In the genomic region with DNA sequence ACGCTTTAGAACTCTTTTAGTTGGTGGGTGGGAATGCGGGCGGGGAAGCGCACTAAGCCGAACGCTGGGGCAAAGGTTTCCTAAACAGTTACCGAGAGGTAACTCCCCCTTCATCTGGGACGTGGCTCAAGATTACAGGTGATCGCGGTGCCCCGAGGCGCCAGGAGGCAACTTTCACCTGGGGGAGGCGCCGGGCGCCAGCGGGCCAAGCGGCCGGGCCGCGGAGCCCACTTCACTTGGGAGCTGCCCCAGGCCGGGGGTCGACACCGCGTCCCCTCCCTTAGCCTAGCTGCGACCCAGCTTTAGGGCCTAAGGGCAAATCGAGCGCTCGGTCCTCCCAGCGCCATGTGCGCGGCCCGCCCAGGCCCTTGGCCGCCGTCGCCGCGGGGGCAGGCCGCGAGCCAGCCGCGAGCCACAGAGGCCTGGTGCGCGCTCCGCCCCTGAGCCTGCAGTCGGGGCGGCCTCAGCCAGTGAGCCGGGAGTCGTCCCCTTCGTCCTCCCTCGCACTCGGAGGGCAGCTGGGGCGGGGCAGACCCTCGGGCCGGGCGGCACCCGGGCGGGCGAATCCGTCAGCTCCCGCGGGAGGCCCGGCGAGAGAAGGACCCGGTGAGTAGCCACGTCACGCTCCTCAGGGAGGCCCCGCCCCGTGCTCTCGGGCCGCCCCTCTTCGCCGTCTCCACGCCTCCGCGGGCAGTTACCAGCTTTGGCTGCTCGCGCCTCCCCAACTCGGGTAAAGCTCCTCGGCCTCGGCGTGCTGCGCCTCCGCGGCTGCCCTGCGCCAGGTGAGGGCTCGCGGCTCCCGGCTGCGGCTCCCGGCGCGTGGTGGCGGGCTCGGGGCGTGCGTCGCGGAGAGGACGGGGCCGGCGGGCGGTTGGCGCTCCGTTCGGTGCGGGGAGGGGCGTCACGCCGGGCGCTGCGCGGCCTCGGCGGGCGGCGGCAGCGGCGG, we compare ENCODE assay signal across 1 cellular context.
TF ChIP-seq lines count a peak whose summit lies in the region.

A gene (plus strand): TSS at position 693 of the 946 bp plus-strand sequence. CDS start 13,640 bp downstream, outside the sequence.

TF ChIP-seq in GM23338, 12 proteins besides CTCF, POLR2A, EP300 and RAD21 (continued from another document):
- TF ChIP-seq, protein P1, sequence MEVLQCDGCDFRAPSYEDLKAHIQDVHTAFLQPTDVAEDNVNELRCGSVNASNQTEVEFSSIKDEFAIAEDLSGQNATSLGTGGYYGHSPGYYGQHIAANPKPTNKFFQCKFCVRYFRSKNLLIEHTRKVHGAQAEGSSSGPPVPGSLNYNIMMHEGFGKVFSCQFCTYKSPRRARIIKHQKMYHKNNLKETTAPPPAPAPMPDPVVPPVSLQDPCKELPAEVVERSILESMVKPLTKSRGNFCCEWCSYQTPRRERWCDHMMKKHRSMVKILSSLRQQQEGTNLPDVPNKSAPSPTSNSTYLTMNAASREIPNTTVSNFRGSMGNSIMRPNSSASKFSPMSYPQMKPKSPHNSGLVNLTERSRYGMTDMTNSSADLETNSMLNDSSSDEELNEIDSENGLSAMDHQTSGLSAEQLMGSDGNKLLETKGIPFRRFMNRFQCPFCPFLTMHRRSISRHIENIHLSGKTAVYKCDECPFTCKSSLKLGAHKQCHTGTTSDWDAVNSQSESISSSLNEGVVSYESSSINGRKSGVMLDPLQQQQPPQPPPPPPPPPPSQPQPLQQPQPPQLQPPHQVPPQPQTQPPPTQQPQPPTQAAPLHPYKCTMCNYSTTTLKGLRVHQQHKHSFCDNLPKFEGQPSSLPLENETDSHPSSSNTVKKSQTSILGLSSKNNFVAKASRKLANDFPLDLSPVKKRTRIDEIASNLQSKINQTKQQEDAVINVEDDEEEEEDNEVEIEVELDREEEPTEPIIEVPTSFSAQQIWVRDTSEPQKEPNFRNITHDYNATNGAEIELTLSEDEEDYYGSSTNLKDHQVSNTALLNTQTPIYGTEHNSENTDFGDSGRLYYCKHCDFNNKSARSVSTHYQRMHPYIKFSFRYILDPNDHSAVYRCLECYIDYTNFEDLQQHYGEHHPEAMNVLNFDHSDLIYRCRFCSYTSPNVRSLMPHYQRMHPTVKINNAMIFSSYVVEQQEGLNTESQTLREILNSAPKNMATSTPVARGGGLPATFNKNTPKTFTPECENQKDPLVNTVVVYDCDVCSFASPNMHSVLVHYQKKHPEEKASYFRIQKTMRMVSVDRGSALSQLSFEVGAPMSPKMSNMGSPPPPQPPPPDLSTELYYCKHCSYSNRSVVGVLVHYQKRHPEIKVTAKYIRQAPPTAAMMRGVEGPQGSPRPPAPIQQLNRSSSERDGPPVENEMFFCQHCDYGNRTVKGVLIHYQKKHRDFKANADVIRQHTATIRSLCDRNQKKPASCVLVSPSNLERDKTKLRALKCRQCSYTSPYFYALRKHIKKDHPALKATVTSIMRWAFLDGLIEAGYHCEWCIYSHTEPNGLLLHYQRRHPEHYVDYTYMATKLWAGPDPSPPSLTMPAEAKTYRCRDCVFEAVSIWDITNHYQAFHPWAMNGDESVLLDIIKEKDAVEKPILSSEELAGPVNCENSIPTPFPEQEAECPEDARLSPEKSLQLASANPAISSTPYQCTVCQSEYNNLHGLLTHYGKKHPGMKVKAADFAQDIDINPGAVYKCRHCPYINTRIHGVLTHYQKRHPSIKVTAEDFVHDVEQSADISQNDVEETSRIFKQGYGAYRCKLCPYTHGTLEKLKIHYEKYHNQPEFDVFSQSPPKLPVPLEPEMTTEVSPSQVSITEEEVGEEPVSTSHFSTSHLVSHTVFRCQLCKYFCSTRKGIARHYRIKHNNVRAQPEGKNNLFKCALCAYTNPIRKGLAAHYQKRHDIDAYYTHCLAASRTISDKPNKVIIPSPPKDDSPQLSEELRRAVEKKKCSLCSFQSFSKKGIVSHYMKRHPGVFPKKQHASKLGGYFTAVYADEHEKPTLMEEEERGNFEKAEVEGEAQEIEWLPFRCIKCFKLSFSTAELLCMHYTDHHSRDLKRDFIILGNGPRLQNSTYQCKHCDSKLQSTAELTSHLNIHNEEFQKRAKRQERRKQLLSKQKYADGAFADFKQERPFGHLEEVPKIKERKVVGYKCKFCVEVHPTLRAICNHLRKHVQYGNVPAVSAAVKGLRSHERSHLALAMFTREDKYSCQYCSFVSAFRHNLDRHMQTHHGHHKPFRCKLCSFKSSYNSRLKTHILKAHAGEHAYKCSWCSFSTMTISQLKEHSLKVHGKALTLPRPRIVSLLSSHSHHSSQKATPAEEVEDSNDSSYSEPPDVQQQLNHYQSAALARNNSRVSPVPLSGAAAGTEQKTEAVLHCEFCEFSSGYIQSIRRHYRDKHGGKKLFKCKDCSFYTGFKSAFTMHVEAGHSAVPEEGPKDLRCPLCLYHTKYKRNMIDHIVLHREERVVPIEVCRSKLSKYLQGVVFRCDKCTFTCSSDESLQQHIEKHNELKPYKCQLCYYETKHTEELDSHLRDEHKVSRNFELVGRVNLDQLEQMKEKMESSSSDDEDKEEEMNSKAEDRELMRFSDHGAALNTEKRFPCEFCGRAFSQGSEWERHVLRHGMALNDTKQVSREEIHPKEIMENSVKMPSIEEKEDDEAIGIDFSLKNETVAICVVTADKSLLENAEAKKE (CRISPR knock-in tag; IDR thresholded peaks at IDR 0.05): no peak
